In genomic region chr3:195900426-195901355, GRCh38 we compare ENCODE assay signal across 8 cellular contexts. TPM values are rescaled to one million over a fixed set of nuclear protein-coding genes. Genes with fewer than 3 reads are reported as not detected.
DNase-seq lines count a peak whose midpoint lies in the region; ATAC-seq and TF ChIP-seq lines count a peak whose summit lies in the region.

No MANE protein-coding gene starts in this region.

- no peak for DNase-seq in T-helper 17 cell
- DNase-seq in dorsolateral prefrontal cortex: peak; percentile 53 to 92 (median 90)
- no peak for DNase-seq in nephron progenitor cell
- DNase-seq in GM19240 (ENCODE audit: insufficient read length, low spot score): no peak
- DNase-seq in COLO668 (lab: John Stamatoyannopoulos, UW; ENCODE audit: unreplicated experiment): no peak
- DNase-seq in KG1 (lab: John Stamatoyannopoulos, UW): no peak

- H3K36me3 Mint-ChIP-seq in T-helper 17 cell (ENCODE audit: low read depth): no peaks in the 10 kb centered on the region
- H3K36me3 Mint-ChIP-seq in nephron progenitor cell (ENCODE audit: low read depth): peaks cover 5% of the 10 kb centered on the region

- H3K9me3 Mint-ChIP-seq in nephron progenitor cell: no peaks in the 10 kb centered on the region

- no peaks in the 10 kb centered on the region for H3K27me3 ChIP-seq in dorsolateral prefrontal cortex

- peak overlapping the region in 47 of 59 donors; percentile 0 to 51 (median 32) for H3K4me3 ChIP-seq in dorsolateral prefrontal cortex

- intact Hi-C loops in dorsolateral prefrontal cortex (cut with DNase I): loop anchor here in 1 of 2 donors (1.0 kb wide), 1 partner anchor 9 kb away; no protein-coding TSS in a partner anchor

- H3K9me3 ChIP-seq in T-helper 17 cell (ENCODE audit: control insufficient read depth, low read length, poor library complexity, severe bottlenecking): no peaks in the 10 kb centered on the region

- peak overlapping the region; percentile 75 to 99 (median 95) for H3K27ac ChIP-seq in dorsolateral prefrontal cortex

- ATAC-seq in GM18861 (IDR thresholded peaks at IDR 0.05; ENCODE audit: unreplicated experiment): peak; percentile 33
- peak; percentile 35 for ATAC-seq in HG02973 (IDR thresholded peaks at IDR 0.05; ENCODE audit: unreplicated experiment)
- peak; percentile 31 for ATAC-seq in T-helper 17 cell

- peak overlapping the region; percentile 92 for H3K27ac Mint-ChIP-seq in T-helper 17 cell
- peak overlapping the region; percentile 71 for H3K27ac Mint-ChIP-seq in nephron progenitor cell

- TF ChIP-seq CTCF in dorsolateral prefrontal cortex (IDR thresholded peaks at IDR 0.05 in 54 of 56, conservative IDR thresholded peaks at IDR 0.05 in 2 of 56; ENCODE audit: low read depth in 1 of 56, partially characterized antibody in 56 of 56): peak in 22 of 56 donors; percentile 8 to 46 (median 19)
- no peak for TF ChIP-seq CTCF in nephron progenitor cell (IDR thresholded peaks at IDR 0.05)

- no peaks in the 10 kb centered on the region for H3K27me3 Mint-ChIP-seq in T-helper 17 cell
- peaks cover 11% of the 10 kb centered on the region for H3K27me3 Mint-ChIP-seq in nephron progenitor cell (ENCODE audit: low read depth, poor library complexity)

- H3K4me1 Mint-ChIP-seq in T-helper 17 cell (peaks cover 58% of the 10 kb centered on the region), nephron progenitor cell (peaks cover 65% of the 10 kb centered on the region)

- peak overlapping the region; percentile 74 for H3K4me3 Mint-ChIP-seq in T-helper 17 cell
- H3K4me3 Mint-ChIP-seq in nephron progenitor cell: no peak overlapping the region

RNA-seq across cellular contexts. Expression of gene TNK2, which starts 7.7 kb away (rescaled TPM):
- total RNA-seq in T-helper 17 cell (100 to 1,000 TPM; 123 to 125 TPM), dorsolateral prefrontal cortex (100 to 1,000 TPM; 167 to 402 (median 279) TPM)

Comparison
In these comparisons a context has a peak if more than half of its experiments do, and no peak if none do; other contexts are left out.
1. DNase-seq: peak in dorsolateral prefrontal cortex (10 of 10); none in T-helper 17 cell (0 of 3), nephron progenitor cell (single experiment), GM19240 (single experiment), COLO668 (single experiment) and KG1 (single experiment).
2. Peak in every context shown above with its lines, with median percentiles within 50 percentile points of each other: ATAC-seq.